ENCODE assay signal across 21 cellular contexts in the genomic region with DNA sequence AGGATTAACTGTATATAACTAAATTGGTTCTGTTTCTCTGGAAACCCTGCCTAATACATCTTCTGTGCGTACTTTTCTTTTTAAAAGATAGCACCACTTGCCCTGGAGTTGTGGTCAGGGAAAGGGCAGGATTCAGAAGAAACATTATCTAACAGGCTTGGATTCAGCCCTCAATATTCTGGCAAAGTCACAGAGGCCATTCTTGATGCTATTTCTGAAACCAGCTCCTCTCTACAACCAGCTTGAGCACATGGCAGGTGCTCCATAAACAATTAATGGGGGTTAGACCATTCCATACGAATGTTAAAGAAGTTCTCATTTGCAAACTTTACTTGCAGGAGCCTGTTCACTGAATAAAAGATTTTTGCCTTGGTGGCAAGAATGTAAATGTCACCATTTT.
"Had no signal": no experiment of that assay in that cellular context is flagged by ENCODE, and none has a peak within 500 bp of the region (broad histone marks: within the 10 kb centered on the region; RNA-seq: fewer than 3 reads in every experiment).

No MANE protein-coding gene starts in this region.

- H3K4me3 ChIP-seq: coronary artery, dorsolateral prefrontal cortex had no signal

- H3K27ac ChIP-seq: brain microvascular endothelial cell, coronary artery, dorsolateral prefrontal cortex had no signal

- DNase-seq: activated CD4-positive, alpha-beta T cell treated with anti-CD3 and anti-CD28 coated beads for 48 hours; activated CD4-positive, alpha-beta T cell treated with anti-CD3 and anti-CD28 coated beads, Interleukin-2, amount 50 U/mL, for 1 hour; activated CD4-positive, alpha-beta T cell treated with anti-CD3 and anti-CD28 coated beads, Interleukin-2, amount 50 U/mL, for 48 hours; activated CD8-positive, alpha-beta memory T cell treated with anti-CD3 and anti-CD28 coated beads for 24 hours; activated CD8-positive, alpha-beta T cell treated with anti-CD3 and anti-CD28 coated beads for 36 hours; activated effector memory CD4-positive, alpha-beta T cell treated with Interleukin-2 at 50 U/mL for 16 hours; activated gamma-delta T cell treated with Interleukin-2 at 50 U/mL for 16 hours; activated naive CD4-positive, alpha-beta T cell treated with anti-CD3 and anti-CD28 coated beads, Interleukin-2, amount 50 U/mL, for 16 hours; activated naive CD4-positive, alpha-beta T cell treated with Interleukin-2 at 50 U/mL for 16 hours; activated T-cell treated with anti-CD3 and anti-CD28 coated beads, Interleukin-2, amount 50 U/mL, for 4 hours; amniotic stem cell; anterior cingulate cortex; brain microvascular endothelial cell; dorsolateral prefrontal cortex; effector memory CD4-positive, alpha-beta T cell; endodermal cell; foreskin fibroblast; T-helper 2 cell had no signal

- H3K36me3 ChIP-seq: brain microvascular endothelial cell had no signal

- H3K27me3 ChIP-seq: brain microvascular endothelial cell had no signal

- ATAC-seq: activated CD8-positive, alpha-beta T cell treated with anti-CD3 and anti-CD28 coated beads for 36 hours; activated T-cell treated with anti-CD3 and anti-CD28 coated beads, Interleukin-2, amount 50 U/mL, for 4 hours; activated T-helper 17 cell treated with anti-CD3 and anti-CD28 coated beads, Interleukin-2, amount 50 U/mL, for 72 hours; esophagus mucosa had no signal
